7 cellular contexts compared by ENCODE assay signal in the genomic region with DNA sequence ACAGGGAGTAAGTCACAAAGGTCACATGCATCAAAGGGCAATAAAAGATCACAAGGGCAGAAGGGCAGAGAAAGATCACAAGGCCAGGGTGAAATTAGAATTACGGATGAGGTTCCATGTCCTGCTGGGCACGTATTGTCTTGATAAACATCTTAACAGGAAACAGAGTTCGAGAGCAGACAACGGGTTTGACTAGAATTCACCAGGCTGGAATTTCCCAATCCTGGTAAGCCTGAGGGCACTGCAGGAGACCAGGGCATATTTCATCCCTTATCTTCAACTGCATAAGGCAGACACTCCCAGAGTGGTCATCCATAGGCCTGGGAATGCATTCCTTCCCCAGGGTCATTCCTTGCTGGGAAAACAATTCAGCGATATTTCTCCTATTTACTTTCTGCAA.
DNase-seq lines count a peak whose midpoint lies in the region; TF ChIP-seq lines count a peak whose summit lies in the region.
"Not testable (repeated sequence)": the region's sequence is repeated elsewhere in the genome, so short reads cannot be mapped to it uniquely, and the experiment has no call there.

No MANE protein-coding gene starts in this region.

- H3K9me3 ChIP-seq in HEK293 (ENCODE audit: control insufficient read depth, insufficient read depth, low read depth, low read length); iPS DF 6.9 (ENCODE audit: control insufficient read depth, insufficient read depth, low read length): not testable (repeated sequence)

- WGBS in iPS DF 6.9 (ENCODE audit: insufficient coverage, insufficient read length) = no CpG with 5 or more reads among the region's 5 CpGs

- POLR2A ChIA-PET in HEK293 (lab: Yijun Ruan, JAX) = not testable (repeated sequence)

- not testable (repeated sequence) for H3K4me1 Mint-ChIP-seq in nephron progenitor cell

- not testable (repeated sequence) for H3K27ac ChIP-seq in HEK293 (ENCODE audit: extremely low read depth, low read depth, low read length); iPS DF 6.9 (ENCODE audit: low read length)

- CTCF ChIA-PET in HEK293 (lab: Yijun Ruan, JAX) = not testable (repeated sequence)

- DNase-seq in A172 (ENCODE audit: low spot score) (peak; percentile 61), DMS53 treated with DMSO at 0.1 percent for 48 hours (lab: John Stamatoyannopoulos, UW; ENCODE audit: unreplicated experiment) (peak; percentile 6), SK-N-DZ (ENCODE audit: low spot score) (peak; percentile 17), amniotic epithelial cell (ENCODE audit: low read depth) (peak; percentile 88), iPS DF 6.9 (ENCODE audit: low read depth, low spot score) (peak; percentile 5)
- DNase-seq in nephron progenitor cell = not testable (repeated sequence)

- H3K27me3 ChIP-seq in iPS DF 6.9 (ENCODE audit: control insufficient read depth, insufficient read depth, low read length) = not testable (repeated sequence)

- peak overlapping the region; percentile 91 for H3K27ac Mint-ChIP-seq in nephron progenitor cell

- not testable (repeated sequence) for H3K4me1 ChIP-seq in HEK293 (ENCODE audit: control insufficient read depth, insufficient read depth, low read length); iPS DF 6.9 (ENCODE audit: control insufficient read depth, insufficient read depth, low read length)

- H3K36me3 Mint-ChIP-seq in nephron progenitor cell (ENCODE audit: low read depth) = peaks cover 22% of the 10 kb centered on the region

- not testable (repeated sequence) for H3K27me3 Mint-ChIP-seq in nephron progenitor cell (ENCODE audit: low read depth, poor library complexity)

- H3K36me3 ChIP-seq in HEK293 (ENCODE audit: control insufficient read depth in 2 of 2, insufficient read depth in 1 of 2, low read length in 2 of 2); iPS DF 6.9 (ENCODE audit: control insufficient read depth, insufficient read depth, low read length): not testable (repeated sequence)

- not testable (repeated sequence) for H3K4me3 ChIP-seq in HEK293 (ENCODE audit: low read depth, low read length); iPS DF 6.9 (ENCODE audit: low read length)

- peaks cover 32% of the 10 kb centered on the region for H3K9me3 Mint-ChIP-seq in nephron progenitor cell

- not testable (repeated sequence) for H3K4me3 Mint-ChIP-seq in nephron progenitor cell

- not testable (repeated sequence) for TF ChIP-seq CTCF in HEK293 (tag by site-specific recombination; IDR thresholded peaks at IDR 0.05); nephron progenitor cell (IDR thresholded peaks at IDR 0.05)

TF ChIP-seq in HEK293, 187 proteins besides CTCF, POLR2A, EP300 and RAD21:
- TF ChIP-seq SETDB1 (IDR thresholded peaks at IDR 0.05; ENCODE audit: insufficient read length, low read length) = peak; percentile 30
